13 cellular contexts compared by ENCODE assay signal in genomic region chr6:14254505-14254904, GRCh38.
DNase-seq lines count a peak whose midpoint lies in the region; ATAC-seq lines count a peak whose summit lies in the region.
"Had no signal": no experiment of that assay in that cellular context is flagged by ENCODE, and none has a peak within 500 bp of the region (broad histone marks: within the 10 kb centered on the region; RNA-seq: fewer than 3 reads in every experiment).

No MANE protein-coding gene starts in this region.

- intact Hi-C loops in naive thymus-derived CD4-positive, alpha-beta T cell (cut with micrococcal nuclease), result no loop called here
- intact Hi-C loops in left colon (cut with DNase I, micrococcal nuclease), result no loop called here

- ATAC-seq in GM18499 (IDR thresholded peaks at IDR 0.05; ENCODE audit: insufficient read depth, unreplicated experiment) (peak; percentile 61), GM19438 (IDR thresholded peaks at IDR 0.05; ENCODE audit: low read depth, unreplicated experiment) (peak; percentile 82), HG02943 (IDR thresholded peaks at IDR 0.05; ENCODE audit: low read depth, unreplicated experiment) (peak; percentile 85), left colon (no peak)
- ATAC-seq in naive thymus-derived CD4-positive, alpha-beta T cell, result no peak
- ATAC-seq: left lobe of liver, right lobe of liver had no signal

- no peaks in the 10 kb centered on the region for H3K27me3 Mint-ChIP-seq in naive thymus-derived CD4-positive, alpha-beta T cell

- H3K4me3 Mint-ChIP-seq in naive thymus-derived CD4-positive, alpha-beta T cell, result no peak overlapping the region

- no peak overlapping the region for H3K27ac ChIP-seq in naive thymus-derived CD4-positive, alpha-beta T cell (ENCODE audit: low read depth, low read length)
- H3K27ac ChIP-seq: right lobe of liver had no signal

- no peaks in the 10 kb centered on the region for H3K4me1 ChIP-seq in naive thymus-derived CD4-positive, alpha-beta T cell (ENCODE audit: control insufficient read depth in 2 of 2, insufficient read depth in 2 of 2, low read length in 2 of 2)
- H3K4me1 ChIP-seq: right lobe of liver had no signal

- peaks cover 0 to 6% (median 0%) of the 10 kb centered on the region in 11 donors for H3K9me3 Mint-ChIP-seq in naive thymus-derived CD4-positive, alpha-beta T cell

- H3K4me1 Mint-ChIP-seq in naive thymus-derived CD4-positive, alpha-beta T cell, result peaks cover 0 to 7% (median 0%) of the 10 kb centered on the region in 7 donors

- no peak overlapping the region for H3K27ac Mint-ChIP-seq in naive thymus-derived CD4-positive, alpha-beta T cell

- H3K4me3 ChIP-seq in naive thymus-derived CD4-positive, alpha-beta T cell (ENCODE audit: low read length), result no peak overlapping the region
- H3K4me3 ChIP-seq: right lobe of liver had no signal

- H3K36me3 Mint-ChIP-seq in naive thymus-derived CD4-positive, alpha-beta T cell, result peaks cover 0 to 3% (median 0%) of the 10 kb centered on the region in 5 donors

- peak; percentile 20 for DNase-seq in NAMALWA (ENCODE audit: low spot score)
- DNase-seq in naive thymus-derived CD4-positive, alpha-beta T cell, result no peak
- no peak for DNase-seq in GF-D8 (lab: John Stamatoyannopoulos, UW)
- DNase-seq in left colon, result no peak
- no peak for DNase-seq in globus pallidus (ENCODE audit: low spot score)
- DNase-seq: COR-L47, GOT3, NCI-H1048, right lobe of liver had no signal

- POLR2A ChIA-PET in naive thymus-derived CD4-positive, alpha-beta T cell (lab: Charles Lee), result no interaction called here

- no peaks in the 10 kb centered on the region for H3K27me3 ChIP-seq in naive thymus-derived CD4-positive, alpha-beta T cell (ENCODE audit: control insufficient read depth in 2 of 2, insufficient read depth in 2 of 2, low read length in 2 of 2)
- H3K27me3 ChIP-seq: right lobe of liver had no signal

- no peaks in the 10 kb centered on the region for H3K9me3 ChIP-seq in naive thymus-derived CD4-positive, alpha-beta T cell (ENCODE audit: control insufficient read depth in 2 of 3, low read length in 3 of 3)
- H3K9me3 ChIP-seq: right lobe of liver had no signal

- CTCF ChIA-PET in naive thymus-derived CD4-positive, alpha-beta T cell (lab: Charles Lee), result no interaction called here

- no peaks in the 10 kb centered on the region for H3K36me3 ChIP-seq in naive thymus-derived CD4-positive, alpha-beta T cell (ENCODE audit: control insufficient read depth in 2 of 3, insufficient read depth in 3 of 3, low read length in 3 of 3)
- H3K36me3 ChIP-seq: right lobe of liver had no signal

Comparison
In these comparisons a context has a peak if more than half of its experiments do, and no peak if none do; other contexts are left out.
1. ATAC-seq: peak in GM18499 (single experiment), GM19438 (single experiment) and HG02943 (single experiment); none in naive thymus-derived CD4-positive, alpha-beta T cell (single experiment) and left colon (single experiment).